ENCODE assay signal across 21 cellular contexts in genomic region chr5:52682492-52682891, GRCh38.
"Had no signal": no experiment of that assay in that cellular context is flagged by ENCODE, and none has a peak within 500 bp of the region (broad histone marks: within the 10 kb centered on the region; RNA-seq: fewer than 3 reads in every experiment).

No MANE protein-coding gene starts in this region.

- H3K4me3 ChIP-seq: esophagus squamous epithelium, hepatocyte, mucosa of descending colon, prostate gland, spleen, thoracic aorta, transverse colon had no signal

- H3K9me3 ChIP-seq: esophagus squamous epithelium, mucosa of descending colon, prostate gland, spleen, thoracic aorta, transverse colon had no signal

- H3K4me1 ChIP-seq: esophagus squamous epithelium, parathyroid adenoma, prostate gland, spleen, transverse colon had no signal

- H3K27ac ChIP-seq: esophagus squamous epithelium, hepatocyte, parathyroid adenoma, prostate gland, spleen, thoracic aorta, transverse colon had no signal

- H3K4me3 Mint-ChIP-seq: effector memory CD8-positive, alpha-beta T cell; naive thymus-derived CD8-positive, alpha-beta T cell; neural crest cell; stimulated activated naive B cell treated with anti-CD40 and anti-IgM and Interleukin-4, amounts not matched to agents 10 μg/mL and 1 μg/mL and 100 μg/mL, for 72 hours; stimulated activated naive CD8-positive, alpha-beta T cell treated with anti-CD3 and anti-CD28 coated beads, Interleukin-15, amount 100 ng/mL, for 72 hours had no signal

- H3K27me3 Mint-ChIP-seq: stimulated activated naive B cell treated with anti-CD40 and anti-IgM and Interleukin-4, amounts not matched to agents 10 μg/mL and 1 μg/mL and 100 μg/mL, for 72 hours had no signal

- H3K27ac Mint-ChIP-seq: effector memory CD8-positive, alpha-beta T cell; naive thymus-derived CD8-positive, alpha-beta T cell; stimulated activated naive B cell treated with anti-CD40 and anti-IgM and Interleukin-4, amounts not matched to agents 10 μg/mL and 1 μg/mL and 100 μg/mL, for 72 hours; stimulated activated naive CD8-positive, alpha-beta T cell treated with anti-CD3 and anti-CD28 coated beads, Interleukin-15, amount 100 ng/mL, for 72 hours had no signal

- H3K36me3 Mint-ChIP-seq: stimulated activated naive B cell treated with anti-CD40 and anti-IgM and Interleukin-4, amounts not matched to agents 10 μg/mL and 1 μg/mL and 100 μg/mL, for 72 hours had no signal

- H3K9ac ChIP-seq: parathyroid adenoma had no signal

- H3K36me3 ChIP-seq: esophagus squamous epithelium, prostate gland, spleen, thoracic aorta, transverse colon had no signal

- H3K9me3 Mint-ChIP-seq: effector memory CD8-positive, alpha-beta T cell; naive thymus-derived CD8-positive, alpha-beta T cell had no signal

- H3K27me3 ChIP-seq: esophagus squamous epithelium, hepatocyte, spleen, transverse colon had no signal

- DNase-seq: effector memory CD8-positive, alpha-beta T cell; esophagus squamous epithelium; foreskin fibroblast; head of caudate nucleus; kidney glomerular epithelial cell; mucosa of descending colon; naive thymus-derived CD8-positive, alpha-beta T cell; occipital lobe; spleen; stimulated activated CD4-positive, alpha-beta T cell treated with anti-CD3 and anti-CD28 coated beads, Interleukin-15, amount 100 ng/mL, for 24 hours; stimulated activated CD4-positive, alpha-beta T cell treated with anti-CD3 and anti-CD28 coated beads, Interleukin-1b, Interleukin-23, amount 100 ng/mL, for 48 hours; stimulated activated CD4-positive, alpha-beta T cell treated with anti-CD3 and anti-CD28 coated beads, Interleukin-4, amount 100 ng/mL, for 4 hours; stimulated activated naive B cell treated with anti-CD40 and anti-IgM and Interleukin-4, amounts not matched to agents 10 μg/mL and 1 μg/mL and 100 μg/mL, for 72 hours; stimulated activated naive CD8-positive, alpha-beta T cell treated with anti-CD3 and anti-CD28 coated beads, Interleukin-15, amount 100 ng/mL, for 72 hours; transverse colon had no signal

- H3K4me1 Mint-ChIP-seq: stimulated activated naive B cell treated with anti-CD40 and anti-IgM and Interleukin-4, amounts not matched to agents 10 μg/mL and 1 μg/mL and 100 μg/mL, for 72 hours; stimulated activated naive CD8-positive, alpha-beta T cell treated with anti-CD3 and anti-CD28 coated beads, Interleukin-15, amount 100 ng/mL, for 72 hours had no signal

- ATAC-seq: effector memory CD8-positive, alpha-beta T cell; mucosa of descending colon; naive thymus-derived CD8-positive, alpha-beta T cell; sciatic nerve; stimulated activated naive B cell treated with anti-CD40 and anti-IgM and Interleukin-4, amounts not matched to agents 10 μg/mL and 1 μg/mL and 100 μg/mL, for 72 hours; stimulated activated naive CD8-positive, alpha-beta T cell treated with anti-CD3 and anti-CD28 coated beads, Interleukin-15, amount 100 ng/mL, for 72 hours had no signal
